In genomic region chr14:21275261-21275858, GRCh38 we compare ENCODE assay signal across 1 cellular context.
TF ChIP-seq lines count a peak whose summit lies in the region.

No MANE protein-coding gene starts in this region.

TF ChIP-seq in GM23338, 12 proteins besides CTCF, POLR2A, EP300 and RAD21 (continued from another document):
- TF ChIP-seq ZNF462 (CRISPR knock-in tag; IDR thresholded peaks at IDR 0.05) (no peak), STAT1 (IDR thresholded peaks at IDR 0.05; ENCODE audit: unreplicated experiment) (no peak), REST (IDR thresholded peaks at IDR 0.05; ENCODE audit: unreplicated experiment) (no peak), ZNF331 (CRISPR knock-in tag; IDR thresholded peaks at IDR 0.05; ENCODE audit: low read depth) (no peak), CREB1 (CRISPR knock-in tag; IDR thresholded peaks at IDR 0.05; ENCODE audit: low read depth) (no peak), EZH2phosphoT487 (IDR thresholded peaks at IDR 0.05; ENCODE audit: unreplicated experiment) (no peak), POLR2AphosphoS5 (IDR thresholded peaks at IDR 0.05; ENCODE audit: low read depth) (no peak), EZH2 (IDR thresholded peaks at IDR 0.05; ENCODE audit: low read depth, unreplicated experiment) (no peak), ZNF114 (CRISPR knock-in tag; IDR thresholded peaks at IDR 0.05) (no peak)
